1 cellular context compared by ENCODE assay signal in the genomic region with DNA sequence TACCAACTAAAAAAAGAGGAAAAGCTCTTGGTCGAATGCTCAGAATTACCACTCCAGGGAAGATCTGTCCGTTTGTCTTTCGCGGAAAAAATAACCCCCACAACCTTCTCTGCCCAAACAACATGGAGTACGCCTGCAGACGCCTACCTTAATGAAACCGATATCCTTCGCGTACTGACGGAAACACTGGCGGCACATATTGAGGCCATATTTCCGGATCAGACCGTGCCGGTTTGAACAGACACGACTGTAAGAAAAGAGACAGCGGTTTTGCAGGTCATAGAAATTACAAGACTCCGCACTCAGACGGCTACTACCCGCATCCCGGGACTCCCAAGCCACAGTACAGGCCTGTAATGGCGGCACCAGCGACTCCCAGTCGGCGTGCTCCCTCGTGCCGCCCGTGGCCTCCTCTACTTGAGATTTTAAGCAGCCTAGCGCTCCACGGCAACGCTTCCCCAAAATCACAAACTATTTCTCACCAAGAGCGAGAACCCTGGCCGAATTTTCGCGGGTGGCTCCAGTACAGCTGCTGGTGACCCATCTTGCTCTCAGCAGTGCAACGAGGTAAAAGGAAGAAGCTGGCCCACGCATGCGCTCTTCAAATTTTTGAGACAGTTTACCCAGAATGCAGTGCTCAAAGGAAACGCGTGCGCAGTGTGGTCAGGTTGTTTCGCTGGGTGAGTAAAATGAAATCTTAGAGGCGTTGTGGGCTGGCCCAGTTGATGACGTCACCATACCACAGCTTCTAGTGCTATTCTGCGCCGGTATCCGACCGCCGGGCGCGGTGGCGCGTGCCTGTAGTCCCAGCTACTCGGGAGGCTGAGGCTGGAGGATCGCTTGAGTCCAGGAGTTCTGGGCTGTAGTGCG.
TF ChIP-seq lines count a peak whose summit lies in the region.

TSS of gene RPS29 (minus strand) at position 578 of the 870 bp plus-strand sequence. CDS start at position 544, 34 bp downstream.

TF ChIP-seq in GM12878, 131 proteins besides CTCF, POLR2A, EP300 and RAD21 (continued from another document):
- peak; percentile 100 for TF ChIP-seq NBN (IDR thresholded peaks at IDR 0.05)
- TF ChIP-seq USF2 (IDR thresholded peaks at IDR 0.05; ENCODE audit: borderline replicate concordance, low read depth, low read length): no peak
- no peak for TF ChIP-seq ETV6 (conservative IDR thresholded peaks at IDR 0.05 in 1 of 2, IDR thresholded peaks at IDR 0.05 in 1 of 2; ENCODE audit: borderline replicate concordance in 1 of 2, low read depth in 1 of 2)
- TF ChIP-seq PAX5 (IDR thresholded peaks at IDR 0.05; ENCODE audit: borderline replicate concordance, low read depth, low read length): no peak
- peak; percentile 49; the same call in 1 of the 2 replicates for TF ChIP-seq TBL1XR1 (IDR thresholded peaks at IDR 0.05; ENCODE audit: low read depth, low read length)
- TF ChIP-seq PBX3 (IDR thresholded peaks at IDR 0.05; ENCODE audit: insufficient replicate concordance, low read depth, low read length): no peak
- TF ChIP-seq EGR1 (IDR thresholded peaks at IDR 0.05; ENCODE audit: borderline replicate concordance in 1 of 2, low read depth in 2 of 2, low read length in 2 of 2): no peak; a peak in 1 of 3 replicates
- TF ChIP-seq MTA2 (IDR thresholded peaks at IDR 0.05; ENCODE audit: low read depth): peak; percentile 63; the same call in 1 of the 2 replicates
- TF ChIP-seq ZNF24 (IDR thresholded peaks at IDR 0.05): no peak
- TF ChIP-seq, protein P1, sequence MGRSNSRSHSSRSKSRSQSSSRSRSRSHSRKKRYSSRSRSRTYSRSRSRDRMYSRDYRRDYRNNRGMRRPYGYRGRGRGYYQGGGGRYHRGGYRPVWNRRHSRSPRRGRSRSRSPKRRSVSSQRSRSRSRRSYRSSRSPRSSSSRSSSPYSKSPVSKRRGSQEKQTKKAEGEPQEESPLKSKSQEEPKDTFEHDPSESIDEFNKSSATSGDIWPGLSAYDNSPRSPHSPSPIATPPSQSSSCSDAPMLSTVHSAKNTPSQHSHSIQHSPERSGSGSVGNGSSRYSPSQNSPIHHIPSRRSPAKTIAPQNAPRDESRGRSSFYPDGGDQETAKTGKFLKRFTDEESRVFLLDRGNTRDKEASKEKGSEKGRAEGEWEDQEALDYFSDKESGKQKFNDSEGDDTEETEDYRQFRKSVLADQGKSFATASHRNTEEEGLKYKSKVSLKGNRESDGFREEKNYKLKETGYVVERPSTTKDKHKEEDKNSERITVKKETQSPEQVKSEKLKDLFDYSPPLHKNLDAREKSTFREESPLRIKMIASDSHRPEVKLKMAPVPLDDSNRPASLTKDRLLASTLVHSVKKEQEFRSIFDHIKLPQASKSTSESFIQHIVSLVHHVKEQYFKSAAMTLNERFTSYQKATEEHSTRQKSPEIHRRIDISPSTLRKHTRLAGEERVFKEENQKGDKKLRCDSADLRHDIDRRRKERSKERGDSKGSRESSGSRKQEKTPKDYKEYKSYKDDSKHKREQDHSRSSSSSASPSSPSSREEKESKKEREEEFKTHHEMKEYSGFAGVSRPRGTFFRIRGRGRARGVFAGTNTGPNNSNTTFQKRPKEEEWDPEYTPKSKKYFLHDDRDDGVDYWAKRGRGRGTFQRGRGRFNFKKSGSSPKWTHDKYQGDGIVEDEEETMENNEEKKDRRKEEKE (IDR thresholded peaks at IDR 0.05): no peak
- no peak; the same call in 1 of the 2 replicates for TF ChIP-seq MAX (IDR thresholded peaks at IDR 0.05; ENCODE audit: low read depth, low read length)
- peak; percentile 89 to 94; a peak in 3 of 4 replicates for TF ChIP-seq IKZF2 (IDR thresholded peaks at IDR 0.05)
- TF ChIP-seq KAT2A (conservative IDR thresholded peaks at IDR 0.05; ENCODE audit: control insufficient read depth, low read depth, low read length): no peak
- TF ChIP-seq, protein P2, sequence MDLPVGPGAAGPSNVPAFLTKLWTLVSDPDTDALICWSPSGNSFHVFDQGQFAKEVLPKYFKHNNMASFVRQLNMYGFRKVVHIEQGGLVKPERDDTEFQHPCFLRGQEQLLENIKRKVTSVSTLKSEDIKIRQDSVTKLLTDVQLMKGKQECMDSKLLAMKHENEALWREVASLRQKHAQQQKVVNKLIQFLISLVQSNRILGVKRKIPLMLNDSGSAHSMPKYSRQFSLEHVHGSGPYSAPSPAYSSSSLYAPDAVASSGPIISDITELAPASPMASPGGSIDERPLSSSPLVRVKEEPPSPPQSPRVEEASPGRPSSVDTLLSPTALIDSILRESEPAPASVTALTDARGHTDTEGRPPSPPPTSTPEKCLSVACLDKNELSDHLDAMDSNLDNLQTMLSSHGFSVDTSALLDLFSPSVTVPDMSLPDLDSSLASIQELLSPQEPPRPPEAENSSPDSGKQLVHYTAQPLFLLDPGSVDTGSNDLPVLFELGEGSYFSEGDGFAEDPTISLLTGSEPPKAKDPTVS (IDR thresholded peaks at IDR 0.05; ENCODE audit: low read depth, low read length): no peak
- TF ChIP-seq ZNF384 (IDR thresholded peaks at IDR 0.05; ENCODE audit: borderline replicate concordance, low read depth, low read length): no peak
- no peak for TF ChIP-seq MYB (IDR thresholded peaks at IDR 0.05; ENCODE audit: borderline replicate concordance, low read depth, low read length)
- TF ChIP-seq SMAD1 (IDR thresholded peaks at IDR 0.05; ENCODE audit: low read depth, partially characterized antibody): peak; percentile 84
- TF ChIP-seq CBX5 (IDR thresholded peaks at IDR 0.05; ENCODE audit: low read depth): no peak
- TF ChIP-seq YBX1 (IDR thresholded peaks at IDR 0.05): no peak
- TF ChIP-seq TCF12 (IDR thresholded peaks at IDR 0.05; ENCODE audit: low read depth, low read length): no peak
- TF ChIP-seq RELA (IDR thresholded peaks at IDR 0.05; ENCODE audit: borderline replicate concordance, partially characterized antibody): peak; percentile 67
- no peak for TF ChIP-seq RAD51 (IDR thresholded peaks at IDR 0.05)
- TF ChIP-seq IKZF1 (conservative IDR thresholded peaks at IDR 0.05): peak; percentile 91
- no peak for TF ChIP-seq ZNF217 (IDR thresholded peaks at IDR 0.05)
- TF ChIP-seq IRF4 (IDR thresholded peaks at IDR 0.05; ENCODE audit: low read depth, low read length): no peak
